In genomic region chr1:42691157-42691498, GRCh38 we compare ENCODE assay signal across 19 cellular contexts. TPM values are rescaled to one million over a fixed set of nuclear protein-coding genes. Genes with fewer than 3 reads are reported as not detected.
A peak's percentile ranks its signal among the peaks of the same experiment; 100 is the strongest.
DNase-seq lines count a peak whose midpoint lies in the region; ATAC-seq and TF ChIP-seq lines count a peak whose summit lies in the region.
"Had no signal": no experiment of that assay in that cellular context is flagged by ENCODE, and none has a peak within 500 bp of the region (broad histone marks: within the 10 kb centered on the region; RNA-seq: fewer than 3 reads in every experiment).

No MANE protein-coding gene starts in this region.

- no peaks in the 10 kb centered on the region for H3K9me3 Mint-ChIP-seq in activated T-cell treated with anti-CD3 and anti-CD28 coated beads, Interleukin-2, amount 50 U/mL, for 4 hours
- H3K9me3 Mint-ChIP-seq in effector memory CD8-positive, alpha-beta T cell, result no peaks in the 10 kb centered on the region
- H3K9me3 Mint-ChIP-seq in stimulated activated memory B cell treated with anti-CD40 and anti-IgM and Interleukin-4, amounts not matched to agents 10 μg/mL and 1 μg/mL and 100 μg/mL, for 72 hours, result no peaks in the 10 kb centered on the region
- H3K9me3 Mint-ChIP-seq: activated naive CD4-positive, alpha-beta T cell treated with anti-CD3 and anti-CD28 coated beads, Interleukin-2, amount 10 ng/mL, durations not matched to agents 7 days and 5 days; natural killer cell treated with Interleukin-12 subunit alpha and Interleukin-12 subunit beta and Interleukin-15 and Interleukin-18, amount 100 ng/mL, for 72 hours had no signal

- peak in 1 of 2 donors; percentile 15 for ATAC-seq in activated T-cell treated with anti-CD3 and anti-CD28 coated beads, Interleukin-2, amount 50 U/mL, for 4 hours
- peak; percentile 32 for ATAC-seq in effector memory CD8-positive, alpha-beta T cell (replicated peaks)
- peak; percentile 55 for ATAC-seq in stimulated activated memory B cell treated with anti-CD40 and anti-IgM and Interleukin-4, amounts not matched to agents 10 μg/mL and 1 μg/mL and 100 μg/mL, for 72 hours
- ATAC-seq: psoas muscle had no signal

- no peak for TF ChIP-seq CTCF in NB4 (IDR thresholded peaks at IDR 0.05; ENCODE audit: low read depth, low read length)

- no peak overlapping the region for H3K27ac Mint-ChIP-seq in effector memory CD8-positive, alpha-beta T cell
- H3K27ac Mint-ChIP-seq in stimulated activated memory B cell treated with anti-CD40 and anti-IgM and Interleukin-4, amounts not matched to agents 10 μg/mL and 1 μg/mL and 100 μg/mL, for 72 hours, result no peak overlapping the region
- H3K27ac Mint-ChIP-seq: activated naive CD4-positive, alpha-beta T cell treated with anti-CD3 and anti-CD28 coated beads, Interleukin-2, amount 10 ng/mL, durations not matched to agents 7 days and 5 days had no signal

- peaks cover 48% of the 10 kb centered on the region for H3K36me3 Mint-ChIP-seq in activated T-cell treated with anti-CD3 and anti-CD28 coated beads, Interleukin-2, amount 50 U/mL, for 4 hours (ENCODE audit: insufficient read depth)
- H3K36me3 Mint-ChIP-seq in effector memory CD8-positive, alpha-beta T cell (ENCODE audit: insufficient read depth), result peaks cover 53% of the 10 kb centered on the region
- peaks cover 35% of the 10 kb centered on the region for H3K36me3 Mint-ChIP-seq in stimulated activated memory B cell treated with anti-CD40 and anti-IgM and Interleukin-4, amounts not matched to agents 10 μg/mL and 1 μg/mL and 100 μg/mL, for 72 hours

- TF ChIP-seq POLR2A in NB4 (IDR thresholded peaks at IDR 0.05; ENCODE audit: extremely low read depth, insufficient read length), result no peak

- H3K27me3 Mint-ChIP-seq in activated T-cell treated with anti-CD3 and anti-CD28 coated beads, Interleukin-2, amount 50 U/mL, for 4 hours (ENCODE audit: low read depth), result no peaks in the 10 kb centered on the region
- H3K27me3 Mint-ChIP-seq in effector memory CD8-positive, alpha-beta T cell, result no peaks in the 10 kb centered on the region
- no peaks in the 10 kb centered on the region for H3K27me3 Mint-ChIP-seq in stimulated activated memory B cell treated with anti-CD40 and anti-IgM and Interleukin-4, amounts not matched to agents 10 μg/mL and 1 μg/mL and 100 μg/mL, for 72 hours
- H3K27me3 Mint-ChIP-seq: activated naive CD4-positive, alpha-beta T cell treated with anti-CD3 and anti-CD28 coated beads, Interleukin-2, amount 10 ng/mL, durations not matched to agents 7 days and 5 days; natural killer cell treated with Interleukin-12 subunit alpha and Interleukin-12 subunit beta and Interleukin-15 and Interleukin-18, amount 100 ng/mL, for 72 hours had no signal

- no peak for DNase-seq in activated T-cell treated with anti-CD3 and anti-CD28 coated beads, Interleukin-2, amount 50 U/mL, for 4 hours
- DNase-seq in activated T-cell treated with anti-CD3 and anti-CD28 coated beads, Interleukin-2, amount 50 U/mL, for 48 hours, result no peak
- DNase-seq in NB4 (ENCODE audit: low read depth) (no peak), NCI-H1105 (lab: John Stamatoyannopoulos, UW) (no peak), GF-D8 (lab: John Stamatoyannopoulos, UW) (no peak)
- DNase-seq in effector memory CD8-positive, alpha-beta T cell, result no peak
- no peak for DNase-seq in activated CD4-positive, CD25-positive, alpha-beta regulatory T cell treated with anti-CD3 and anti-CD28 coated beads, Interleukin-2, amount 50 U/mL, for 72 hours
- DNase-seq: ACHN; activated naive CD4-positive, alpha-beta T cell treated with anti-CD3 and anti-CD28 coated beads, Interleukin-2, amount 10 ng/mL, durations not matched to agents 7 days and 5 days; dorsolateral prefrontal cortex; lower lobe of right lung; NCI-H774; psoas muscle; WERI-Rb-1 had no signal

- H3K4me3 Mint-ChIP-seq in activated T-cell treated with anti-CD3 and anti-CD28 coated beads, Interleukin-2, amount 50 U/mL, for 4 hours, result peak overlapping the region; percentile 37
- peak overlapping the region in 1 of 2 donors; percentile 95 for H3K4me3 Mint-ChIP-seq in effector memory CD8-positive, alpha-beta T cell
- no peak overlapping the region for H3K4me3 Mint-ChIP-seq in stimulated activated memory B cell treated with anti-CD40 and anti-IgM and Interleukin-4, amounts not matched to agents 10 μg/mL and 1 μg/mL and 100 μg/mL, for 72 hours
- H3K4me3 Mint-ChIP-seq: activated naive CD4-positive, alpha-beta T cell treated with anti-CD3 and anti-CD28 coated beads, Interleukin-2, amount 10 ng/mL, durations not matched to agents 7 days and 5 days; natural killer cell treated with Interleukin-12 subunit alpha and Interleukin-12 subunit beta and Interleukin-15 and Interleukin-18, amount 100 ng/mL, for 72 hours had no signal

- peaks cover 89% of the 10 kb centered on the region for H3K4me1 Mint-ChIP-seq in activated T-cell treated with anti-CD3 and anti-CD28 coated beads, Interleukin-2, amount 50 U/mL, for 4 hours (ENCODE audit: low read depth)
- peaks cover 46 to 78% of the 10 kb centered on the region in 2 donors for H3K4me1 Mint-ChIP-seq in effector memory CD8-positive, alpha-beta T cell (ENCODE audit: low read depth in 2 of 2)
- peaks cover 77% of the 10 kb centered on the region for H3K4me1 Mint-ChIP-seq in stimulated activated memory B cell treated with anti-CD40 and anti-IgM and Interleukin-4, amounts not matched to agents 10 μg/mL and 1 μg/mL and 100 μg/mL, for 72 hours

- peak overlapping the region; percentile 35 for H3K4me3 ChIP-seq in NB4 (ENCODE audit: low read depth, low read length)
- H3K4me3 ChIP-seq: dorsolateral prefrontal cortex, esophagus muscularis mucosa, lower lobe of right lung, psoas muscle, vagina had no signal

RNA-seq across cellular contexts. Expression of gene YBX1, which starts 8.9 kb away (rescaled TPM):
- total RNA-seq in activated T-cell treated with anti-CD3 and anti-CD28 coated beads, Interleukin-2, amount 50 U/mL, for 4 hours, result 1,000 to 10,000 TPM; 1,281 to 1,520 (median 1,366) TPM

RNA-seq across cellular contexts. Expression of gene PPIH, which starts 32.9 kb away (rescaled TPM):
- 100 to 1,000 TPM in 2 of 3 donors, 10 to 100 TPM in 1; 97.4 to 122 (median 117) TPM for total RNA-seq in activated T-cell treated with anti-CD3 and anti-CD28 coated beads, Interleukin-2, amount 50 U/mL, for 4 hours

RNA-seq across cellular contexts. Expression of gene CLDN19, which starts 48.9 kb away (rescaled TPM):
- not detected for total RNA-seq in activated T-cell treated with anti-CD3 and anti-CD28 coated beads, Interleukin-2, amount 50 U/mL, for 4 hours
- total RNA-seq: glomerular endothelial cell; lower lobe of right lung; natural killer cell treated with Interleukin-12 subunit alpha and Interleukin-12 subunit beta and Interleukin-15 and Interleukin-18, amount 100 ng/mL, for 72 hours; psoas muscle; vagina had no signal
